23 cellular contexts compared by ENCODE assay signal in the genomic region with DNA sequence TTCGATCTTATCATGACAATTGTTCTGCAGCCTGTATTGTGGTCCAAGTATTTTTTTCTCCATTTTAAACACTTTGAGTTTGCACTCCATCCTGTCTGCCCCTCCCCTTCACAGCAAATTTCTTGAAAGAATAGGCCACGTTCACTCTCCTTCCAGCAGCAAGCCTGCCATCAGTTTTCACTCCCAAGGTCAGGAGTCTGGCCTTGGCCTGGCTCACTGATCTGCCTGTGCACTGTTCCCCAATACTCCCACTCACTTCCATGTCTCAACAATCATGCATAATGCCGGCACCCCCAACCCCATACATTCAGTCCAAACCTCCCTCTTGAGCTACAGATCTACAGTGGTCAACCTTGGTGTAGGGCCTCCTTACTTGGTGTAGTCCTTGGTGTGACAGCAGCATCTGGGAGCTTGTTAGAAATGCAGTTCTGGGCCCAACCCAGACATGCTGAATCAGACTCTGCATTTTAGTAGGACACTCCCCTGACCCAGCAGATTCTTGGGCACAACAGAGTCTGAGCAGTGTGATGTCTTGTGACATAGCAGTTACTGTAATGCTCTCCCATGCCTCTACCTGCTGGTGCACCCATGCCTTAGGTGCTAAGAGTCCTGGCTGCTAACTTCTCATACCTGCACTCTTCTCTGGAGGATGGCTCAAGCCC. TPM values are rescaled to one million over a fixed set of nuclear protein-coding genes. Genes with fewer than 3 reads are reported as not detected.
"Had no signal": no experiment of that assay in that cellular context is flagged by ENCODE, and none has a peak within 500 bp of the region (broad histone marks: within the 10 kb centered on the region; RNA-seq: fewer than 3 reads in every experiment).

No MANE protein-coding gene starts in this region.

- H3K9me3 Mint-ChIP-seq: activated CD4-positive, alpha-beta T cell treated with anti-CD3 and anti-CD28 coated beads, Interleukin-2, amount 10 ng/mL, durations not matched to agents 7 days and 5 days; central memory CD8-positive, alpha-beta T cell; nephron progenitor cell; stimulated activated naive CD8-positive, alpha-beta T cell treated with anti-CD3 and anti-CD28 coated beads, Interleukin-15, Interleukin-2, amounts not matched to agents 100 ng/mL and 50 ng/mL, for 24 hours; T-helper 1 cell treated with Interleukin-12 subunit alpha and Interleukin-12 subunit beta and Interleukin-4 antibody, amounts not matched to agents 30 μg/mL and 1 μg/mL, for 36 hours had no signal

- H3K27ac ChIP-seq: brain microvascular endothelial cell, colonic mucosa, esophagus squamous epithelium, lower lobe of right lung, tibial nerve had no signal

- H3K9me3 ChIP-seq: colonic mucosa, esophagus squamous epithelium, lower lobe of right lung, tibial nerve had no signal

- ATAC-seq: activated CD4-positive, CD25-positive, alpha-beta regulatory T cell treated with anti-CD3 and anti-CD28 coated beads, Interleukin-2, amount 50 U/mL, for 24 hours; left colon; lower lobe of right lung had no signal

- H3K27me3 ChIP-seq: brain microvascular endothelial cell, colonic mucosa, tibial nerve had no signal

- H3K27ac Mint-ChIP-seq: activated CD4-positive, alpha-beta T cell treated with anti-CD3 and anti-CD28 coated beads, Interleukin-2, amount 10 ng/mL, durations not matched to agents 7 days and 5 days; nephron progenitor cell; progenitor cell of endocrine pancreas; stimulated activated naive CD8-positive, alpha-beta T cell treated with anti-CD3 and anti-CD28 coated beads, Interleukin-15, Interleukin-2, amounts not matched to agents 100 ng/mL and 50 ng/mL, for 24 hours; T-helper 1 cell treated with Interleukin-12 subunit alpha and Interleukin-12 subunit beta and Interleukin-4 antibody, amounts not matched to agents 30 μg/mL and 1 μg/mL, for 36 hours had no signal

- H3K4me3 Mint-ChIP-seq: activated CD4-positive, alpha-beta T cell treated with anti-CD3 and anti-CD28 coated beads, Interleukin-2, amount 10 ng/mL, durations not matched to agents 7 days and 5 days; central memory CD8-positive, alpha-beta T cell; nephron progenitor cell; stimulated activated naive CD8-positive, alpha-beta T cell treated with anti-CD3 and anti-CD28 coated beads, Interleukin-15, Interleukin-2, amounts not matched to agents 100 ng/mL and 50 ng/mL, for 24 hours; T-helper 1 cell treated with Interleukin-12 subunit alpha and Interleukin-12 subunit beta and Interleukin-4 antibody, amounts not matched to agents 30 μg/mL and 1 μg/mL, for 36 hours had no signal

- H3K36me3 ChIP-seq: brain microvascular endothelial cell, colonic mucosa, esophagus squamous epithelium, lower lobe of right lung, tibial nerve had no signal

- H3K4me1 Mint-ChIP-seq: nephron progenitor cell had no signal

- H3K4me3 ChIP-seq: colonic mucosa, esophagus squamous epithelium, lower lobe of right lung, tibial nerve had no signal

- DNase-seq: activated CD4-positive, alpha-beta T cell treated with anti-CD3 and anti-CD28 coated beads, Interleukin-2, amount 10 ng/mL, durations not matched to agents 7 days and 5 days; anterior cingulate cortex; brain microvascular endothelial cell; colonic mucosa; effector CD4-positive, alpha-beta T cell; esophagus squamous epithelium; foreskin fibroblast; glutamatergic neuron; hypothalamus; islet precursor cell; left colon; lower lobe of right lung; nephron progenitor cell; nucleus accumbens; stimulated activated CD4-positive, alpha-beta T cell treated with anti-CD3 and anti-CD28 coated beads, Interleukin-2, amount 100 ng/mL, for 48 hours had no signal

- H3K27me3 Mint-ChIP-seq: central memory CD8-positive, alpha-beta T cell had no signal

- H3K4me1 ChIP-seq: colonic mucosa had no signal

RNA-seq across cellular contexts. Expression of a gene that starts 58.3 kb away (rescaled TPM):
- total RNA-seq: activated CD4-positive, alpha-beta T cell treated with anti-CD3 and anti-CD28 coated beads, Interleukin-2, amount 10 ng/mL, durations not matched to agents 7 days and 5 days; activated CD8-positive, alpha-beta memory T cell treated with anti-CD3 and anti-CD28 coated beads for 36 hours; progenitor cell of endocrine pancreas; skeletal muscle tissue; tibial nerve had no signal
